Comparison of ENCODE assay signal across 10 cellular contexts in the genomic region with DNA sequence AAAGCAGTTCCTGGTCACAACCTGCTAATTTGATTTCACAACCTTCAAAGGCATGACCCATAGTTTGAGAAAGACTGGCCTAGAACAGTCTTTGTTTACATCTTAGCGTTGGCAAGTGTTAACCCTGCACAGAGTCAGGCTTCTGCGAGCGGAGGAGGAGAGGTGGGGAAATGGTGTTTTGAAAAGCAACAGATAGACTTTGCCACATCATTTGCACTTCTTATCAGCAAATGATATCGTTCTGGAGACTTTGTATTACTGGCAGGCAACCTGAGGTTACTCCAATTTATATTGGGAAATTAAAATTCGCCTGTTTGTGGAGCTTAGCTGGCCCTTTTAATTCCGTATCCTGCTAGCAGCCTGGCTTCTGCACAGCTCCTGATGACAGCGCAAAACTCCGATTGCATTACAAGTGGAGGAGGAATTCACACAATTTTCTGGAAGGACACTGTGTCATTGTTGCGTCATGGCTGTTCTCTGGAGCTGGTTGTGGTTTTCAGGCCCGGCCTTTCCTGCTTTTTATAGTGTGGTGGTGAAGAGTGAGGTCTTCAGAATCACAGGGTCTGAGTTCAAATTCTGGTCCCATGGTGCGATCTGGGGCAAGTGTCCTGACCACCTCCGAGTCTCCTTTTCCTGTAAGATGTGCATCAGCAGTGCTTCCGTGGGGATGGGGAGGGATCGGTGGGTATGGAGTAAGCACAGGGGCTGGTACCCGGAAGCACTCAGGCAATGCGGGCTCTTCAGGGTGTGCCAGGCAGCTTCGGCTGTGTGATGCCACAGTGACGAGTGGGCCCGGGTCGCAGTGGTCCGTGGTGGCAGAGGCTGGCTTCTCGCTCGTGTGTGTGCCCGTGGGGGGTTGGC. TPM values are rescaled to one million over a fixed set of nuclear protein-coding genes. Genes with fewer than 3 reads are reported as not detected.
DNase-seq lines count a peak whose midpoint lies in the region; ATAC-seq and TF ChIP-seq lines count a peak whose summit lies in the region.
"Had no signal": no experiment of that assay in that cellular context is flagged by ENCODE, and none has a peak within 500 bp of the region (broad histone marks: within the 10 kb centered on the region; RNA-seq: fewer than 3 reads in every experiment).

No MANE protein-coding gene starts in this region.

- H3K4me3 ChIP-seq in dorsolateral prefrontal cortex, result peak overlapping the region in 34 of 59 donors; percentile 2 to 44 (median 14)
- peak overlapping the region in 1 of 2 donors; percentile 17 for H3K4me3 ChIP-seq in mucosa of rectum (ENCODE audit: low read length in 2 of 2)
- H3K4me3 ChIP-seq: BLaER1 had no signal

- no peaks in the 10 kb centered on the region for H3K9me3 ChIP-seq in mucosa of rectum (ENCODE audit: control insufficient read depth in 2 of 2, low read length in 2 of 2)
- H3K9me3 ChIP-seq: BLaER1 had no signal

- DNase-seq in Right ventricle myocardium inferior (ENCODE audit: missing footprints) (peak; percentile 84), cardiac septum (ENCODE audit: low spot score) (no peak), dorsolateral prefrontal cortex (peak in 7 of 10 donors; percentile 54 to 87 (median 69))
- DNase-seq in stimulated activated naive CD8-positive, alpha-beta T cell treated with anti-CD3 and anti-CD28 coated beads, Interleukin-15, Interleukin-2, amounts not matched to agents 100 U/mL and 50 U/mL, for 24 hours, result no peak
- DNase-seq: T-helper 17 cell had no signal

- ATAC-seq in Right ventricle myocardium inferior, result peak; percentile 81
- ATAC-seq in HG03571 (IDR thresholded peaks at IDR 0.05; ENCODE audit: unreplicated experiment), result no peak
- ATAC-seq in HG03439 (IDR thresholded peaks at IDR 0.05; ENCODE audit: unreplicated experiment), result no peak
- no peak for ATAC-seq in stimulated activated naive CD8-positive, alpha-beta T cell treated with anti-CD3 and anti-CD28 coated beads, Interleukin-15, Interleukin-2, amounts not matched to agents 100 U/mL and 50 U/mL, for 24 hours
- no peak for ATAC-seq in HG02852 (IDR thresholded peaks at IDR 0.05; ENCODE audit: unreplicated experiment)
- ATAC-seq: T-helper 17 cell had no signal

- TF ChIP-seq CTCF in dorsolateral prefrontal cortex (IDR thresholded peaks at IDR 0.05 in 54 of 56, conservative IDR thresholded peaks at IDR 0.05 in 2 of 56; ENCODE audit: low read depth in 1 of 56, partially characterized antibody in 56 of 56), result peak in 1 of 56 donors; percentile 19

- intact Hi-C loops in Right ventricle myocardium inferior (cut with DNase I), result loop anchor here (2.0 to 5.0 kb wide), 2 partner anchors 42 to 55 kb away; partner anchors contain the start of gene BICRA
- intact Hi-C loops in cardiac septum (cut with DNase I), result loop anchor here (5.0 kb wide), 1 partner anchor 47 kb away; no protein-coding TSS in a partner anchor
- intact Hi-C loops in dorsolateral prefrontal cortex (cut with DNase I), result no loop called here

- H3K9ac ChIP-seq in mucosa of rectum (ENCODE audit: low read depth in 1 of 2, low read length in 2 of 2), result peak overlapping the region in 1 of 2 donors; percentile 54
- H3K9ac ChIP-seq: BLaER1 had no signal

- peaks cover 39 to 41% of the 10 kb centered on the region in 2 donors for H3K4me1 ChIP-seq in mucosa of rectum (ENCODE audit: control insufficient read depth in 2 of 2, insufficient read depth in 2 of 2, low read length in 2 of 2)
- H3K4me1 ChIP-seq: BLaER1 had no signal

- no peaks in the 10 kb centered on the region for H3K27me3 ChIP-seq in dorsolateral prefrontal cortex
- no peaks in the 10 kb centered on the region for H3K27me3 ChIP-seq in mucosa of rectum (ENCODE audit: control insufficient read depth in 2 of 2, insufficient read depth in 2 of 2, low read length in 2 of 2)
- H3K27me3 ChIP-seq: BLaER1 had no signal

- no peaks in the 10 kb centered on the region for H3K36me3 ChIP-seq in mucosa of rectum (ENCODE audit: control insufficient read depth in 2 of 2, insufficient read depth in 2 of 2, low read length in 2 of 2)

- H3K27ac ChIP-seq in dorsolateral prefrontal cortex, result peak overlapping the region; percentile 35 to 98 (median 93)
- H3K27ac ChIP-seq in mucosa of rectum (ENCODE audit: low read depth in 2 of 2, low read length in 2 of 2), result peak overlapping the region; percentile 69 to 82
- H3K27ac ChIP-seq: BLaER1 had no signal

RNA-seq across cellular contexts. Expression of gene EHD2, which starts 49.1 kb away (rescaled TPM):
- total RNA-seq in Right ventricle myocardium inferior, result 60.5 TPM
- total RNA-seq in cardiac septum, result 42.6 TPM
- total RNA-seq in dorsolateral prefrontal cortex, result 10 to 100 TPM; 12.2 to 45.9 (median 22.6) TPM

RNA-seq across cellular contexts. Expression of gene BICRA, which starts 55.2 kb away (rescaled TPM):
- total RNA-seq in Right ventricle myocardium inferior (8.8 TPM), cardiac septum (9.3 TPM), dorsolateral prefrontal cortex (10 to 100 TPM; 14.1 to 34.9 (median 22.9) TPM)

Comparison
In these comparisons a context has a peak if more than half of its experiments do, and no peak if none do; other contexts are left out.
1. DNase-seq: peak in Right ventricle myocardium inferior (single experiment) and dorsolateral prefrontal cortex (7 of 10); none in cardiac septum (single experiment) and stimulated activated naive CD8-positive, alpha-beta T cell treated with anti-CD3 and anti-CD28 coated beads, Interleukin-15, Interleukin-2, amounts not matched to agents 100 U/mL and 50 U/mL, for 24 hours (single experiment).
2. intact Hi-C loops: an anchor here in Right ventricle myocardium inferior (2.0 to 5.0 kb wide) and cardiac septum (5.0 kb wide); none called in dorsolateral prefrontal cortex.